ENCODE assay signal across 22 cellular contexts in genomic region chr3:27451261-27451660, GRCh38.
"Had no signal": no experiment of that assay in that cellular context is flagged by ENCODE, and none has a peak within 500 bp of the region (broad histone marks: within the 10 kb centered on the region; RNA-seq: fewer than 3 reads in every experiment).

No MANE protein-coding gene starts in this region.

- H3K4me3 ChIP-seq: colonic mucosa, gastroesophageal sphincter, heart left ventricle, lung, skin epidermis, thyroid gland had no signal

- DNase-seq: activated CD4-positive, alpha-beta T cell treated with anti-CD3 and anti-CD28 coated beads, Interleukin-2, amount 10 ng/mL, durations not matched to agents 7 days and 5 days; activated CD4-positive, CD25-positive, alpha-beta regulatory T cell; activated CD8-positive, alpha-beta memory T cell treated with anti-CD3 and anti-CD28 coated beads, Interleukin-2, amount 50 U/mL, for 4 hours; activated gamma-delta T cell; activated T-cell treated with anti-CD3 and anti-CD28 coated beads, Interleukin-2, amount 50 U/mL, for 4 hours; brain microvascular endothelial cell; central memory CD4-positive, alpha-beta T cell; colonic mucosa; heart left ventricle; kidney; natural killer cell; posterior cingulate gyrus; stimulated activated CD4-positive, alpha-beta T cell treated with anti-CD3 and anti-CD28 coated beads, Interleukin-15, amount 100 ng/mL, for 24 hours; stimulated activated CD4-positive, alpha-beta T cell treated with anti-CD3 and anti-CD28 coated beads, Interleukin-2, amount 100 ng/mL, for 48 hours; T-helper 9 cell; thyroid gland had no signal

- H3K36me3 ChIP-seq: colonic mucosa, neutrophil, thyroid gland had no signal

- H3K27ac Mint-ChIP-seq: activated CD4-positive, alpha-beta T cell treated with anti-CD3 and anti-CD28 coated beads, Interleukin-2, amount 10 ng/mL, durations not matched to agents 7 days and 5 days; activated naive CD8-positive, alpha-beta T cell had no signal

- H3K4me1 ChIP-seq: colonic mucosa, thyroid gland had no signal

- ATAC-seq: activated T-cell treated with anti-CD3 and anti-CD28 coated beads, Interleukin-2, amount 50 U/mL, for 4 hours; gastroesophageal sphincter; heart left ventricle; left lobe of liver; natural killer cell had no signal

- H3K27ac ChIP-seq: brain microvascular endothelial cell, colonic mucosa, gastroesophageal sphincter, heart left ventricle, neutrophil, skin epidermis, thyroid gland had no signal

- H3K27me3 Mint-ChIP-seq: activated CD4-positive, alpha-beta T cell treated with anti-CD3 and anti-CD28 coated beads, Interleukin-2, amount 10 ng/mL, durations not matched to agents 7 days and 5 days; activated naive CD8-positive, alpha-beta T cell had no signal

- H3K27me3 ChIP-seq: brain microvascular endothelial cell, colonic mucosa, gastroesophageal sphincter, heart left ventricle, neutrophil, thyroid gland had no signal

- H3K4me3 Mint-ChIP-seq: activated CD4-positive, alpha-beta T cell treated with anti-CD3 and anti-CD28 coated beads, Interleukin-2, amount 10 ng/mL, durations not matched to agents 7 days and 5 days; activated naive CD8-positive, alpha-beta T cell; activated T-cell treated with anti-CD3 and anti-CD28 coated beads, Interleukin-2, amount 50 U/mL, for 4 hours; natural killer cell had no signal

- H3K9me3 ChIP-seq: colonic mucosa, gastroesophageal sphincter, heart left ventricle, neutrophil, thyroid gland had no signal

- H3K9me3 Mint-ChIP-seq: activated CD4-positive, alpha-beta T cell treated with anti-CD3 and anti-CD28 coated beads, Interleukin-2, amount 10 ng/mL, durations not matched to agents 7 days and 5 days; activated T-cell treated with anti-CD3 and anti-CD28 coated beads, Interleukin-2, amount 50 U/mL, for 4 hours; natural killer cell had no signal
